16 cellular contexts compared by ENCODE assay signal in the genomic region with DNA sequence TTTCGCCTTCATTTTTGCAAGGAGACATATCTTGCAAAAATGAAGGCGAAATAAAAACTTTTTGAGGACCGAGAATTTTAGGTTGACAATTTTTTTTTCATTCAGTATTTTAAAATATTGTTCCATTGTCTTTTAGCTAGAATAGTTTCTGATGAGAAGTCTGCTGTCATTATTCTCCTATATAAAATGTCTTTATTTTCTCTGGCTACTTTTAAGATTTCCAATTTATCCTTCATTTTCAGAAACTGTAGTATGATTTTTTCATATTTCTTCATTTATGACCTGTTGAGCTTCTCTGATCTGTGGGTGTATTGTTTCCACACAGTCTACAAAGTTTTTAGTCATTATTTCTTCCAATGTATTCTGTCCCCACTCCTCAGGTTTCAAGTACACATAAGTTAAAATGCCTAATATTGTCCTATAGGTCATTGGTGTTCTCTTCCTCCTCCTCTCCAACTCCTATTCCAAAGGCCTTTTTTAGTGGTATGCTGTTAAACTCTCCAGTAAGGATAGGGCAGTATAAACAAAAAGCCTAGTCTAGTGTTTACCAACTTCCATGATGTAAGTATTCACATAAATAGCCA. TPM values are rescaled to one million over a fixed set of nuclear protein-coding genes. Genes with fewer than 3 reads are reported as not detected.
DNase-seq lines count a peak whose midpoint lies in the region; ATAC-seq, FAIRE-seq and TF ChIP-seq lines count a peak whose summit lies in the region.
"Had no signal": no experiment of that assay in that cellular context is flagged by ENCODE, and none has a peak within 500 bp of the region (broad histone marks: within the 10 kb centered on the region; RNA-seq: fewer than 3 reads in every experiment).

No MANE protein-coding gene starts in this region.

- DNase-seq in NCI-H146 (lab: John Stamatoyannopoulos, UW) (peak; percentile 21), NCI-H146 treated with DMSO at 0.1 percent for 48 hours (lab: John Stamatoyannopoulos, UW; ENCODE audit: unreplicated experiment) (no peak), GM23338 (ENCODE audit: low spot score) (peak; percentile 33), OCI-LY7 (ENCODE audit: low spot score) (peak; percentile 53), endothelial cell of umbilical vein (ENCODE audit: low read depth, low spot score) (peak; percentile 12), HTR-8/SVneo (ENCODE audit: insufficient read length, low spot score) (no peak)
- DNase-seq: activated naive CD4-positive, alpha-beta T cell treated with anti-CD3 and anti-CD28 coated beads, Interleukin-2, amount 50 U/mL, for 16 hours; caudate nucleus; left cardiac atrium; NCI-H2029 treated with DMSO at 0.1 percent for 48 hours; posterior cingulate gyrus; stimulated activated CD4-positive, alpha-beta T cell treated with anti-CD3 and anti-CD28 coated beads, Interleukin-1b, Interleukin-23, amount 100 ng/mL, for 48 hours; stimulated activated CD8-positive, alpha-beta memory T cell treated with anti-CD3 and anti-CD28 coated beads, Interleukin-4, amount 100 ng/mL, for 48 hours; transverse colon had no signal

- intact Hi-C loops in OCI-LY7 (cut with micrococcal nuclease; ENCODE audit: unreplicated experiment) = no loop called here
- intact Hi-C loops in endothelial cell of umbilical vein (cut with micrococcal nuclease) = no loop called here

- TF ChIP-seq CTCF in GM23338 (conservative IDR thresholded peaks at IDR 0.05; ENCODE audit: low read depth in 2 of 2) (no peak), OCI-LY7 (conservative IDR thresholded peaks at IDR 0.05; ENCODE audit: low read length) (no peak), endothelial cell of umbilical vein (IDR thresholded peaks at IDR 0.05; ENCODE audit: extremely low read depth in 1 of 2, insufficient read depth in 1 of 2, low read depth in 1 of 2, low read length in 2 of 2) (no peak)

- H3K9me1 ChIP-seq in endothelial cell of umbilical vein (replicated peaks; ENCODE audit: control insufficient read depth, extremely low read depth, insufficient read depth, low read length) = no peaks in the 10 kb centered on the region

- H3K36me3 ChIP-seq in GM23338 (ENCODE audit: insufficient read depth) (peaks cover 71% of the 10 kb centered on the region), OCI-LY7 (ENCODE audit: insufficient read depth, low read length) (peaks cover 82% of the 10 kb centered on the region), endothelial cell of umbilical vein (ENCODE audit: control insufficient read depth in 2 of 2, extremely low read depth in 1 of 2, insufficient read depth in 2 of 2, low read length in 2 of 2) (peaks cover 0 to 11% of the 10 kb centered on the region in 2 experiments)

- no peak for ATAC-seq in GM23338
- no peak for ATAC-seq in HG03457 (IDR thresholded peaks at IDR 0.05; ENCODE audit: unreplicated experiment)
- no peak for ATAC-seq in HG03354 (IDR thresholded peaks at IDR 0.05; ENCODE audit: poor library complexity, severe bottlenecking, unreplicated experiment)
- ATAC-seq: left cardiac atrium had no signal

- H3K27ac ChIP-seq in GM23338 (ENCODE audit: low read depth) (no peak overlapping the region), OCI-LY7 (ENCODE audit: low read depth, low read length, poor library complexity, severe bottlenecking) (no peak overlapping the region), endothelial cell of umbilical vein (ENCODE audit: insufficient read depth, low read depth, low read length) (no peak overlapping the region)
- H3K27ac ChIP-seq: transverse colon had no signal

- H3K36me3 Mint-ChIP-seq in GM23338 (ENCODE audit: low read depth) = peaks cover 86% of the 10 kb centered on the region

- no peak overlapping the region for H3K4me3 Mint-ChIP-seq in GM23338

- CTCF ChIA-PET in OCI-LY7 (lab: Charles Lee; ENCODE audit: unreplicated experiment) = no interaction called here
- CTCF ChIA-PET in endothelial cell of umbilical vein (lab: Charles Lee) = interaction anchor here (0.9 kb wide), 1 partner anchor 12 kb away, joined by 3 read pairs; no protein-coding TSS in a partner anchor

- POLR2A ChIA-PET in OCI-LY7 (lab: Charles Lee) = interaction anchor here (0.6 to 2.8 kb wide), 3 partner anchors 9 to 137 kb away, joined by 3 to 10 read pairs (median 3); no protein-coding TSS in a partner anchor
- POLR2A ChIA-PET in endothelial cell of umbilical vein (lab: Charles Lee) = no interaction called here

- no peak overlapping the region for H3K27ac Mint-ChIP-seq in GM23338

- no TSS peak for BruUV-seq in OCI-LY7 (replicated peaks; lab: Mats Ljungman, UMichigan)
- no TSS peak for BruUV-seq in endothelial cell of umbilical vein (replicated peaks; lab: Mats Ljungman, UMichigan)

- no peaks in the 10 kb centered on the region for H3K27me3 Mint-ChIP-seq in GM23338 (ENCODE audit: insufficient read depth, low read depth, poor library complexity)

- no peaks in the 10 kb centered on the region for H3F3A ChIP-seq in GM23338 (replicated peaks; ENCODE audit: low read depth)

- H3K79me2 ChIP-seq in GM23338 (replicated peaks; ENCODE audit: insufficient read depth) = no peaks in the 10 kb centered on the region
- no peaks in the 10 kb centered on the region for H3K79me2 ChIP-seq in OCI-LY7 (ENCODE audit: insufficient read depth, low read depth, low read length)
- H3K79me2 ChIP-seq in endothelial cell of umbilical vein (ENCODE audit: control insufficient read depth, insufficient read depth, low read length) = no peaks in the 10 kb centered on the region

- no peak for FAIRE-seq in endothelial cell of umbilical vein (lab: Jason Lieb, UNC)
- no peak for FAIRE-seq in HTR-8/SVneo (lab: Jason Lieb, UNC)

- H3K9me2 ChIP-seq in GM23338 (ENCODE audit: insufficient read depth) = no peaks in the 10 kb centered on the region
- H3K9me2 ChIP-seq in OCI-LY7 (ENCODE audit: insufficient read depth, low read length) = no peaks in the 10 kb centered on the region

- H3K4me2 ChIP-seq in GM23338 (no peak overlapping the region), OCI-LY7 (ENCODE audit: low read length) (no peak overlapping the region), endothelial cell of umbilical vein (ENCODE audit: insufficient read depth, low read length) (no peak overlapping the region)

- dilution Hi-C loops in endothelial cell of umbilical vein (cut with MboI; ENCODE audit: extremely low pct_ligation_motif_present, low sequenced_read_pairs) = no loop called here

- H4K20me1 ChIP-seq in GM23338 (replicated peaks; ENCODE audit: insufficient read depth) (no peaks in the 10 kb centered on the region), OCI-LY7 (ENCODE audit: insufficient read depth, low read length) (no peaks in the 10 kb centered on the region), endothelial cell of umbilical vein (replicated peaks; ENCODE audit: control insufficient read depth, extremely low read depth, insufficient read depth, low read length) (no peaks in the 10 kb centered on the region)

- TF ChIP-seq POLR2A in endothelial cell of umbilical vein (IDR thresholded peaks at IDR 0.05; ENCODE audit: low read depth, low read length) = no peak

- H3K9me3 ChIP-seq in OCI-LY7 (ENCODE audit: low read length) (peaks cover 57% of the 10 kb centered on the region), endothelial cell of umbilical vein (replicated peaks; ENCODE audit: control insufficient read depth, insufficient read depth, low read length) (no peaks in the 10 kb centered on the region)

- H3K4me3 ChIP-seq in GM23338 (no peak overlapping the region), OCI-LY7 (ENCODE audit: low read depth, low read length, poor library complexity, severe bottlenecking) (no peak overlapping the region), endothelial cell of umbilical vein (replicated peaks in 1 of 3; ENCODE audit: insufficient read depth in 1 of 3, low read depth in 1 of 3, low read length in 3 of 3) (no peak overlapping the region)
- H3K4me3 ChIP-seq: transverse colon had no signal

- H3K27me3 ChIP-seq in GM23338 (ENCODE audit: insufficient read depth) (no peaks in the 10 kb centered on the region), endothelial cell of umbilical vein (ENCODE audit: control insufficient read depth in 2 of 2, insufficient read depth in 2 of 2, low read length in 2 of 2) (no peaks in the 10 kb centered on the region)
- H3K27me3 ChIP-seq: transverse colon had no signal

- no peaks in the 10 kb centered on the region for H3K4me1 Mint-ChIP-seq in GM23338

- H2AFZ ChIP-seq in GM23338 = no peak overlapping the region
- H2AFZ ChIP-seq in OCI-LY7 (ENCODE audit: low read length) = no peak overlapping the region
- H2AFZ ChIP-seq in endothelial cell of umbilical vein (ENCODE audit: low read depth, low read length) = no peak overlapping the region

- H3K9me3 Mint-ChIP-seq in GM23338 = peaks cover 62% of the 10 kb centered on the region

- H3K4me1 ChIP-seq in GM23338 (ENCODE audit: insufficient read depth) = no peaks in the 10 kb centered on the region
- H3K4me1 ChIP-seq in OCI-LY7 (ENCODE audit: insufficient read depth, low read length, poor library complexity, severe bottlenecking) = no peaks in the 10 kb centered on the region
- H3K4me1 ChIP-seq in endothelial cell of umbilical vein (ENCODE audit: control insufficient read depth, extremely low read depth, insufficient read depth, low read length) = no peaks in the 10 kb centered on the region
- H3K4me1 ChIP-seq: transverse colon had no signal

- no peak overlapping the region for H3K9ac ChIP-seq in endothelial cell of umbilical vein (replicated peaks; ENCODE audit: extremely low read depth, insufficient read depth, low read length)

TF ChIP-seq in GM23338, 12 proteins besides CTCF, POLR2A, EP300 and RAD21 (continues in another document):
- TF ChIP-seq ZNF114 (CRISPR knock-in tag; IDR thresholded peaks at IDR 0.05) (no peak), CREB1 (CRISPR knock-in tag; IDR thresholded peaks at IDR 0.05; ENCODE audit: low read depth) (no peak), STAT1 (IDR thresholded peaks at IDR 0.05; ENCODE audit: unreplicated experiment) (no peak)

TF ChIP-seq in endothelial cell of umbilical vein, 7 proteins besides CTCF, POLR2A, EP300 and RAD21 (continues in another document):
- no peak for TF ChIP-seq JUN (IDR thresholded peaks at IDR 0.05; ENCODE audit: borderline replicate concordance, insufficient read depth, insufficient read length, low read depth)
- TF ChIP-seq POLR2AphosphoS5 (IDR thresholded peaks at IDR 0.05; ENCODE audit: insufficient read depth, low read depth, low read length) = no peak
- TF ChIP-seq MYC (IDR thresholded peaks at IDR 0.05; ENCODE audit: low read depth, low read length) = no peak

RNA-seq across cellular contexts. Expression of a gene that starts 15.7 kb away (rescaled TPM):
- total RNA-seq in GM23338 (2014; rRNA removed; shearing (Covaris generic)) = 17.5 and 19.8 TPM in 2 replicates
- polyA plus RNA-seq in GM23338 (2016; fragmentation: Nextera tagmentation; extraction: Ambion mirVana) = 52.4 and 72.9 TPM in 2 replicates
- total RNA-seq in OCI-LY7 (2014; rRNA removed; shearing (Covaris generic)) = 21.4 and 25.3 TPM in 2 replicates
- 33.9 and 34.8 TPM in 2 replicates for total RNA-seq in OCI-LY7 (2022)
- total RNA-seq in endothelial cell of umbilical vein = 19.8 and 20.7 TPM in 2 replicates
- 4.2 and 5.1 TPM in 2 replicates for polyA plus RNA-seq in endothelial cell of umbilical vein
- 3.7 and 5.7 TPM in 2 replicates for polyA plus RNA-seq in endothelial cell of umbilical vein (2011; cell fraction: cytosol; rRNA removed)
- polyA plus RNA-seq in endothelial cell of umbilical vein (2011; cell fraction: nucleus; rRNA removed) = 40.8 and 55.0 TPM in 2 replicates
- polyA plus RNA-seq in endothelial cell of umbilical vein (2012) = 7.5 and 11.3 TPM in 2 replicates
- 14.1 and 17.8 TPM in 2 replicates for polyA minus RNA-seq in endothelial cell of umbilical vein
- 8.9 TPM for polyA minus RNA-seq in endothelial cell of umbilical vein (2011; cell fraction: cytosol; rRNA and poly(A)+ RNA removed)
- polyA minus RNA-seq in endothelial cell of umbilical vein (2011; cell fraction: nucleus; rRNA and poly(A)+ RNA removed) = 62.8 and 96.5 TPM in 2 replicates

Comparison
In these comparisons a context has a peak if more than half of its experiments do, and no peak if none do; other contexts are left out.
1. DNase-seq: peak in NCI-H146 (single experiment), GM23338 (single experiment), OCI-LY7 (single experiment) and endothelial cell of umbilical vein (single experiment); none in NCI-H146 treated with DMSO at 0.1 percent for 48 hours (single experiment) and HTR-8/SVneo (single experiment).